Comparison of ENCODE assay signal across 8 cellular contexts in genomic region chr1:88180449-88181108, GRCh38.
A peak's percentile ranks its signal among the peaks of the same experiment; 100 is the strongest.
DNase-seq lines count a peak whose midpoint lies in the region; ATAC-seq and TF ChIP-seq lines count a peak whose summit lies in the region.

No MANE protein-coding gene starts in this region.

- H3K79me2 ChIP-seq in GM23248 (ENCODE audit: insufficient read depth), result no peaks in the 10 kb centered on the region

- peaks cover 2% of the 10 kb centered on the region for H3K4me1 Mint-ChIP-seq in activated T-cell treated with anti-CD3 and anti-CD28 coated beads, Interleukin-2, amount 50 U/mL, for 4 hours (ENCODE audit: low read depth)

- H3K27me3 ChIP-seq in GM23248 (replicated peaks; ENCODE audit: insufficient read depth), result no peaks in the 10 kb centered on the region
- no peaks in the 10 kb centered on the region for H3K27me3 ChIP-seq in transverse colon

- 47 to 48% methylated on average over 8 of the region's 8 CpGs for WGBS in GM23248 (ENCODE audit: low coverage in 1 of 2, low lambda C conversion rate in 2 of 2, missing lambda C conversion rate in 2 of 2), 2 experiments
- 38 to 49% methylated on average over 6 to 8 of the region's 8 CpGs for WGBS in transverse colon (ENCODE audit: low coverage in 1 of 2), 2 donors

- H3K9me2 ChIP-seq in GM23248 (ENCODE audit: insufficient read depth), result no peaks in the 10 kb centered on the region

- peak overlapping the region; percentile 73 for H2AFZ ChIP-seq in GM23248

- no peak overlapping the region for H3K9ac ChIP-seq in GM23248

- DNase-seq in GM03348 (ENCODE audit: low spot score), result peak; percentile 83
- DNase-seq in GM23248, result peak; percentile 78
- DNase-seq in KG1 (lab: John Stamatoyannopoulos, UW), result peak; percentile 43
- peak; percentile 18 for DNase-seq in OCI-M2 (lab: John Stamatoyannopoulos, UW; ENCODE audit: unreplicated experiment)
- peak; percentile 13 for DNase-seq in activated T-cell treated with anti-CD3 and anti-CD28 coated beads, Interleukin-2, amount 50 U/mL, for 4 hours
- peak; percentile 63 for DNase-seq in fibroblast of the conjunctiva (ENCODE audit: low read depth)
- DNase-seq in nucleus accumbens (lab: John Stamatoyannopoulos, UW), result peak in 52 of 56 donors; percentile 1 to 82 (median 52)
- peak; percentile 83 for DNase-seq in transverse colon

- H3K4me3 ChIP-seq in GM23248 (no peak overlapping the region), transverse colon (no peak overlapping the region)

- no peaks in the 10 kb centered on the region for H4K20me1 ChIP-seq in GM23248 (ENCODE audit: insufficient read depth)

- no peaks in the 10 kb centered on the region for H3K9me3 Mint-ChIP-seq in activated T-cell treated with anti-CD3 and anti-CD28 coated beads, Interleukin-2, amount 50 U/mL, for 4 hours

- TF ChIP-seq EP300 in transverse colon (IDR thresholded peaks at IDR 0.05; ENCODE audit: low read depth), result no peak

- peak overlapping the region; percentile 62 for H3K4me2 ChIP-seq in GM23248 (ENCODE audit: unreplicated experiment)

- intact Hi-C loops in transverse colon (cut with DNase I; ENCODE audit: low total_unique reads), result no loop called here

- H3K27ac ChIP-seq in GM23248 (no peak overlapping the region), transverse colon (no peak overlapping the region)

- no peak overlapping the region for H3K4me3 Mint-ChIP-seq in activated T-cell treated with anti-CD3 and anti-CD28 coated beads, Interleukin-2, amount 50 U/mL, for 4 hours

- no peak for TF ChIP-seq POLR2A in transverse colon (IDR thresholded peaks at IDR 0.05)

- H3K36me3 Mint-ChIP-seq in activated T-cell treated with anti-CD3 and anti-CD28 coated beads, Interleukin-2, amount 50 U/mL, for 4 hours (ENCODE audit: insufficient read depth), result no peaks in the 10 kb centered on the region

- in situ Hi-C loops in GM23248 (cut with MboI) (no loop called here), transverse colon (cut with MboI; ENCODE audit: low pct_ligation_motif_present in 1 of 4, low pct_unique_long_range_greater_than_20kb in 1 of 4, low sequenced_read_pairs in 3 of 4) (loop anchor here in 1 of 4 donors (25.0 kb wide), 1 partner anchor 107 kb away; no protein-coding TSS in a partner anchor)

- no peaks in the 10 kb centered on the region for H3K36me3 ChIP-seq in GM23248 (ENCODE audit: low read depth)
- H3K36me3 ChIP-seq in transverse colon, result no peaks in the 10 kb centered on the region

- no peaks in the 10 kb centered on the region for H3F3A ChIP-seq in GM23248 (ENCODE audit: insufficient read depth)

- peak; percentile 78 to 91 (median 86) for TF ChIP-seq CTCF in transverse colon (IDR thresholded peaks at IDR 0.05)

- ATAC-seq in activated T-cell treated with anti-CD3 and anti-CD28 coated beads, Interleukin-2, amount 50 U/mL, for 4 hours, result peak; percentile 66 to 67

- no peaks in the 10 kb centered on the region for H3K4me1 ChIP-seq in GM23248 (ENCODE audit: insufficient read depth)
- H3K4me1 ChIP-seq in transverse colon, result peaks cover 0 to 8% (median 0%) of the 10 kb centered on the region in 4 donors

- H3K9me3 ChIP-seq in GM23248 (ENCODE audit: low read depth) (no peaks in the 10 kb centered on the region), transverse colon (no peaks in the 10 kb centered on the region)

- H3K27me3 Mint-ChIP-seq in activated T-cell treated with anti-CD3 and anti-CD28 coated beads, Interleukin-2, amount 50 U/mL, for 4 hours (ENCODE audit: low read depth), result peaks cover 6% of the 10 kb centered on the region

Comparison
In these comparisons a context has a peak if more than half of its experiments do, and no peak if none do; other contexts are left out.
1. DNase-seq: peak in every context shown above with its lines; median percentile 83 in GM03348; 83 in transverse colon; 78 in GM23248; 63 in fibroblast of the conjunctiva; 52 in nucleus accumbens; 43 in KG1; 18 in OCI-M2; 13 in activated T-cell treated with anti-CD3 and anti-CD28 coated beads, Interleukin-2, amount 50 U/mL, for 4 hours.